11 cellular contexts compared by ENCODE assay signal in genomic region chr4:40486534-40486933, GRCh38.
DNase-seq lines count a peak whose midpoint lies in the region; TF ChIP-seq lines count a peak whose summit lies in the region.
"Had no signal": no experiment of that assay in that cellular context is flagged by ENCODE, and none has a peak within 500 bp of the region (broad histone marks: within the 10 kb centered on the region; RNA-seq: fewer than 3 reads in every experiment).

No MANE protein-coding gene starts in this region.

- H3K4me3 Mint-ChIP-seq in MCF 10A (ENCODE audit: unreplicated experiment), result no peak overlapping the region

- CTCF ChIA-PET in MCF 10A (lab: Yijun Ruan, JAX), result no interaction called here
- CTCF ChIA-PET in RWPE1 (lab: Yijun Ruan, JAX), result no interaction called here

- intact Hi-C loops in MCF 10A (cut with micrococcal nuclease) (no loop called here), breast epithelium (cut with DNase I; ENCODE audit: low total_unique reads) (no loop called here), spleen (cut with DNase I; ENCODE audit: low total_unique reads) (no loop called here)

- peak; percentile 75 for DNase-seq in MCF 10A (ENCODE audit: unreplicated experiment)
- no peak for DNase-seq in breast epithelium (ENCODE audit: low spot score in 2 of 2)
- peak; percentile 44 for DNase-seq in RWPE1 (ENCODE audit: low spot score)
- DNase-seq in fibroblast of villous mesenchyme (ENCODE audit: low read depth), result peak; percentile 68
- no peak for DNase-seq in spleen
- DNase-seq in ureter (ENCODE audit: low spot score), result no peak
- no peak for DNase-seq in stimulated activated CD4-positive, alpha-beta T cell treated with anti-CD3 and anti-CD28 coated beads, Interleukin-4, amount 100 ng/mL, for 1 hour
- DNase-seq in superior temporal gyrus (ENCODE audit: extremely low spot score), result no peak
- DNase-seq: ACHN, NCI-H187 treated with DMSO at 0.1 percent for 48 hours, tibial artery had no signal

- H3K4me1 Mint-ChIP-seq in MCF 10A (ENCODE audit: insufficient read depth, unreplicated experiment), result peaks cover 15% of the 10 kb centered on the region

- 33 to 82% (median 57%) methylated on average over 1 of the region's 1 CpG for WGBS in spleen, 5 donors

- no peak for TF ChIP-seq POLR2A in breast epithelium (IDR thresholded peaks at IDR 0.05)
- TF ChIP-seq POLR2A in spleen (IDR thresholded peaks at IDR 0.05), result no peak

- POLR2A ChIA-PET in MCF 10A (lab: Yijun Ruan, JAX), result interaction anchor here (0.6 kb wide), 1 partner anchor 9 kb away, joined by 3 read pairs; no protein-coding TSS in a partner anchor
- POLR2A ChIA-PET in RWPE1 (lab: Yijun Ruan, JAX; ENCODE audit: low non-redundant PET), result no interaction called here

- H3K27me3 ChIP-seq in breast epithelium, result no peaks in the 10 kb centered on the region
- no peaks in the 10 kb centered on the region for H3K27me3 ChIP-seq in spleen (replicated peaks in 1 of 7)

- TF ChIP-seq CTCF in MCF 10A (IDR thresholded peaks at IDR 0.05; ENCODE audit: unreplicated experiment), result no peak
- no peak for TF ChIP-seq CTCF in breast epithelium (IDR thresholded peaks at IDR 0.05)
- no peak for TF ChIP-seq CTCF in RWPE1 (conservative IDR thresholded peaks at IDR 0.05; ENCODE audit: low read depth)
- TF ChIP-seq CTCF in fibroblast of villous mesenchyme (IDR thresholded peaks at IDR 0.05; ENCODE audit: insufficient read depth, low read depth, low read length), result no peak
- TF ChIP-seq CTCF in spleen (IDR thresholded peaks at IDR 0.05 in 8 of 11, conservative IDR thresholded peaks at IDR 0.05 in 3 of 11), result no peak

- H3K36me3 ChIP-seq in breast epithelium, result no peaks in the 10 kb centered on the region
- peaks cover 0 to 5% (median 0%) of the 10 kb centered on the region in 6 donors for H3K36me3 ChIP-seq in spleen
- H3K36me3 ChIP-seq: tibial artery had no signal

- H3K27ac ChIP-seq in breast epithelium, result peak overlapping the region in 1 of 2 donors; percentile 4
- no peak overlapping the region for H3K27ac ChIP-seq in RWPE1
- peak overlapping the region in 6 of 8 donors; percentile 13 to 68 (median 56) for H3K27ac ChIP-seq in spleen
- H3K27ac ChIP-seq: tibial artery had no signal

- BruUV-seq in MCF 10A (replicated peaks; lab: Mats Ljungman, UMichigan), result no TSS peak

- H3K9me3 Mint-ChIP-seq in MCF 10A (ENCODE audit: unreplicated experiment), result no peaks in the 10 kb centered on the region

- H3K4me1 ChIP-seq in breast epithelium (no peaks in the 10 kb centered on the region), spleen (peaks cover 0 to 62% (median 13%) of the 10 kb centered on the region in 6 donors)
- H3K4me1 ChIP-seq: tibial artery had no signal

- no peaks in the 10 kb centered on the region for H3K9me3 ChIP-seq in breast epithelium
- no peaks in the 10 kb centered on the region for H3K9me3 ChIP-seq in spleen
- H3K9me3 ChIP-seq: tibial artery had no signal

- no peak overlapping the region for H3K4me3 ChIP-seq in breast epithelium
- no peak overlapping the region for H3K4me3 ChIP-seq in fibroblast of villous mesenchyme (ENCODE audit: low read depth, low read length)
- H3K4me3 ChIP-seq in spleen, result no peak overlapping the region
- H3K4me3 ChIP-seq: tibial artery had no signal

- peak overlapping the region; percentile 41 for H3K27ac Mint-ChIP-seq in MCF 10A (ENCODE audit: low read depth, unreplicated experiment)

- H3K36me3 Mint-ChIP-seq in MCF 10A (ENCODE audit: insufficient read depth, unreplicated experiment), result no peaks in the 10 kb centered on the region

- H3K27me3 Mint-ChIP-seq in MCF 10A (ENCODE audit: insufficient read depth, unreplicated experiment), result no peaks in the 10 kb centered on the region

Comparison
In these comparisons a context has a peak if more than half of its experiments do, and no peak if none do; other contexts are left out.
1. DNase-seq: peak in MCF 10A (single experiment), RWPE1 (single experiment) and fibroblast of villous mesenchyme (single experiment); none in breast epithelium (0 of 2), spleen (single experiment), ureter (single experiment), stimulated activated CD4-positive, alpha-beta T cell treated with anti-CD3 and anti-CD28 coated beads, Interleukin-4, amount 100 ng/mL, for 1 hour (single experiment) and superior temporal gyrus (single experiment).